Comparison of ENCODE assay signal across 1 cellular context in genomic region chr11:8810331-8811301, GRCh38.
TF ChIP-seq lines count a peak whose summit lies in the region.

No MANE protein-coding gene starts in this region.

TF ChIP-seq in HepG2, 621 proteins besides CTCF, POLR2A, EP300 and RAD21 (continued from another document and continues in another):
- TF ChIP-seq GLI4 (CRISPR knock-in tag; IDR thresholded peaks at IDR 0.05; ENCODE audit: borderline replicate concordance) (no peak), HMGA1 (CRISPR knock-in tag; conservative IDR thresholded peaks at IDR 0.05) (no peak), ZBTB14 (CRISPR knock-in tag; IDR thresholded peaks at IDR 0.05) (peak; percentile 97), THAP9 (CRISPR knock-in tag; IDR thresholded peaks at IDR 0.05; ENCODE audit: borderline replicate concordance) (peak; percentile 29; the same call in 1 of the 2 replicates), ZC3H13 (CRISPR knock-in tag; IDR thresholded peaks at IDR 0.05) (no peak), NCOA2 (CRISPR knock-in tag; IDR thresholded peaks at IDR 0.05) (no peak), MEIS2 (CRISPR knock-in tag; IDR thresholded peaks at IDR 0.05) (no peak), ZFYVE20 (CRISPR knock-in tag; IDR thresholded peaks at IDR 0.05; ENCODE audit: borderline replicate concordance, low read depth) (no peak), PHF21A (CRISPR knock-in tag; IDR thresholded peaks at IDR 0.05) (peak; percentile 59; the same call in 1 of the 2 replicates), SMAD1 (CRISPR knock-in tag; IDR thresholded peaks at IDR 0.05; ENCODE audit: borderline replicate concordance, low read depth) (no peak), ZFX (CRISPR knock-in tag; IDR thresholded peaks at IDR 0.05; ENCODE audit: low read depth) (peak; percentile 72), MAX (IDR thresholded peaks at IDR 0.05) (0 out of 2 replicates have a peak, but pooled peaks have one; percentile 16), ZNF292 (CRISPR knock-in tag; IDR thresholded peaks at IDR 0.05; ENCODE audit: borderline replicate concordance, low read depth) (peak; percentile 94), MXD3 (CRISPR knock-in tag; IDR thresholded peaks at IDR 0.05) (peak; percentile 47; the same call in 1 of the 2 replicates), NFAT5 (CRISPR knock-in tag; IDR thresholded peaks at IDR 0.05) (no peak), KDM3A (CRISPR knock-in tag; IDR thresholded peaks at IDR 0.05; ENCODE audit: low read depth) (no peak), MATR3 (CRISPR knock-in tag; IDR thresholded peaks at IDR 0.05) (no peak), GABPA (IDR thresholded peaks at IDR 0.05; ENCODE audit: low read depth, low read length) (no peak), GABPA (CRISPR knock-in tag; IDR thresholded peaks at IDR 0.05; ENCODE audit: low read depth) (peak; percentile 33; the same call in 1 of the 2 replicates), PCBP1 (IDR thresholded peaks at IDR 0.05; ENCODE audit: borderline replicate concordance, low read depth, low read length) (no peak), HNRNPUL1 (IDR thresholded peaks at IDR 0.05; ENCODE audit: low read depth, low read length) (no peak), ISX (CRISPR knock-in tag; conservative IDR thresholded peaks at IDR 0.05) (no peak), ZNF432 (CRISPR knock-in tag; IDR thresholded peaks at IDR 0.05; ENCODE audit: borderline replicate concordance) (no peak), GLMP (CRISPR knock-in tag; IDR thresholded peaks at IDR 0.05; ENCODE audit: borderline replicate concordance) (no peak), NR3C1 (CRISPR knock-in tag; IDR thresholded peaks at IDR 0.05) (no peak), SMARCE1 (IDR thresholded peaks at IDR 0.05; ENCODE audit: borderline replicate concordance) (no peak), ZNF766 (CRISPR knock-in tag; IDR thresholded peaks at IDR 0.05; ENCODE audit: borderline replicate concordance) (no peak), KIAA2018 (CRISPR knock-in tag; IDR thresholded peaks at IDR 0.05; ENCODE audit: borderline replicate concordance) (no peak), MEIS1 (CRISPR knock-in tag; IDR thresholded peaks at IDR 0.05; ENCODE audit: borderline replicate concordance) (no peak), SNAPC5 (CRISPR knock-in tag; IDR thresholded peaks at IDR 0.05; ENCODE audit: borderline replicate concordance) (no peak), KDM5A (IDR thresholded peaks at IDR 0.05; ENCODE audit: borderline replicate concordance, low read length) (peak; percentile 56; the same call in 1 of the 2 replicates), ZNF775 (CRISPR knock-in tag; IDR thresholded peaks at IDR 0.05; ENCODE audit: borderline replicate concordance) (0 out of 2 replicates have a peak, but pooled peaks have one; percentile 41), ZNF230 (CRISPR knock-in tag; IDR thresholded peaks at IDR 0.05) (no peak), ZNF331 (CRISPR knock-in tag; IDR thresholded peaks at IDR 0.05) (0 out of 2 replicates have a peak, but pooled peaks have one; percentile 14), CBX2 (IDR thresholded peaks at IDR 0.05; ENCODE audit: low read depth, low read length) (no peak), CBX2 (CRISPR knock-in tag; IDR thresholded peaks at IDR 0.05; ENCODE audit: low read depth) (no peak), ZNF577 (CRISPR knock-in tag; IDR thresholded peaks at IDR 0.05; ENCODE audit: borderline replicate concordance, low read depth) (no peak), MTA3 (CRISPR knock-in tag; IDR thresholded peaks at IDR 0.05) (no peak), SMC3 (IDR thresholded peaks at IDR 0.05; ENCODE audit: low read length) (no peak), RNF2 (conservative IDR thresholded peaks at IDR 0.05; ENCODE audit: low read depth) (0 out of 2 replicates have a peak, but pooled peaks have one; percentile 31), NFATC3 (CRISPR knock-in tag; IDR thresholded peaks at IDR 0.05) (no peak), ZBTB46 (CRISPR knock-in tag; IDR thresholded peaks at IDR 0.05; ENCODE audit: borderline replicate concordance) (no peak)
